In genomic region chr2:190354003-190354690, GRCh38 we compare ENCODE assay signal across 1 cellular context.
TF ChIP-seq lines count a peak whose summit lies in the region.

No MANE protein-coding gene starts in this region.

TF ChIP-seq in K562, 482 proteins besides CTCF, POLR2A, EP300 and RAD21 (continued from another document and continues in another):
- TF ChIP-seq ZNF609 (CRISPR knock-in tag; IDR thresholded peaks at IDR 0.05; ENCODE audit: borderline replicate concordance), result no peak
- no peak for TF ChIP-seq CEBPZ (IDR thresholded peaks at IDR 0.05; ENCODE audit: borderline replicate concordance, low read depth, low read length)
- no peak for TF ChIP-seq ZNF766 (CRISPR knock-in tag; conservative IDR thresholded peaks at IDR 0.05)
- no peak for TF ChIP-seq SAFB (IDR thresholded peaks at IDR 0.05; ENCODE audit: borderline replicate concordance, low read depth, low read length)
- no peak for TF ChIP-seq CREBBP (IDR thresholded peaks at IDR 0.05; ENCODE audit: low read depth, low read length)
- no peak for TF ChIP-seq THAP12 (CRISPR knock-in tag; IDR thresholded peaks at IDR 0.05)
- TF ChIP-seq CBFB (CRISPR knock-in tag; IDR thresholded peaks at IDR 0.05), result no peak
- TF ChIP-seq ZFP36 (IDR thresholded peaks at IDR 0.05; ENCODE audit: low read depth, low read length, partially characterized antibody), result no peak
- TF ChIP-seq SMARCB1 (IDR thresholded peaks at IDR 0.05; ENCODE audit: insufficient read length, low read depth), result no peak
- TF ChIP-seq CBX2 (IDR thresholded peaks at IDR 0.05; ENCODE audit: insufficient read depth, low read length, poor library complexity, severe bottlenecking), result no peak
- peak; percentile 65 for TF ChIP-seq TEAD4 (IDR thresholded peaks at IDR 0.05; ENCODE audit: low read length)
- no peak for TF ChIP-seq TEAD4 (CRISPR knock-in tag; IDR thresholded peaks at IDR 0.05; ENCODE audit: borderline replicate concordance)
- TF ChIP-seq ELF2 (CRISPR knock-in tag; IDR thresholded peaks at IDR 0.05), result no peak
- TF ChIP-seq RBM25 (IDR thresholded peaks at IDR 0.05; ENCODE audit: low read depth, low read length, severe bottlenecking), result no peak
- no peak for TF ChIP-seq SFPQ (IDR thresholded peaks at IDR 0.05; ENCODE audit: low read depth, low read length)
- TF ChIP-seq FOXM1 (IDR thresholded peaks at IDR 0.05; ENCODE audit: low read depth), result no peak
- no peak for TF ChIP-seq FOXM1 (CRISPR knock-in tag; IDR thresholded peaks at IDR 0.05; ENCODE audit: low read depth)
- TF ChIP-seq HLTF (IDR thresholded peaks at IDR 0.05), result no peak
- no peak for TF ChIP-seq ZNF586 (CRISPR knock-in tag; conservative IDR thresholded peaks at IDR 0.05)
- TF ChIP-seq GTF2A2 (tag; IDR thresholded peaks at IDR 0.05), result no peak
- no peak for TF ChIP-seq SRSF7 (optimal IDR thresholded peaks at IDR 0.05; ENCODE audit: low read depth, low read length)
- no peak for TF ChIP-seq THRAP3 (IDR thresholded peaks at IDR 0.05; ENCODE audit: borderline replicate concordance)
- TF ChIP-seq NFE2L1 (tag; IDR thresholded peaks at IDR 0.05; ENCODE audit: borderline replicate concordance, low read depth), result no peak
- TF ChIP-seq RB1 (IDR thresholded peaks at IDR 0.05; ENCODE audit: low read depth), result no peak
- TF ChIP-seq ZNF175 (CRISPR knock-in tag; IDR thresholded peaks at IDR 0.05; ENCODE audit: low read depth), result no peak
- no peak for TF ChIP-seq PATZ1 (CRISPR knock-in tag; IDR thresholded peaks at IDR 0.05; ENCODE audit: borderline replicate concordance)
- TF ChIP-seq RFX1 (IDR thresholded peaks at IDR 0.05), result peak; percentile 64
- no peak for TF ChIP-seq KAT2B (IDR thresholded peaks at IDR 0.05; ENCODE audit: low read depth, low read length)
- TF ChIP-seq CREB3 (tag; conservative IDR thresholded peaks at IDR 0.05; ENCODE audit: low read depth), result no peak
- TF ChIP-seq ATF2 (CRISPR knock-in tag; IDR thresholded peaks at IDR 0.05), result no peak
- TF ChIP-seq ZBTB1 (CRISPR knock-in tag; IDR thresholded peaks at IDR 0.05; ENCODE audit: borderline replicate concordance, low read depth), result no peak
- no peak for TF ChIP-seq USF2 (CRISPR knock-in tag; IDR thresholded peaks at IDR 0.05)
- TF ChIP-seq NR4A1 (CRISPR knock-in tag; IDR thresholded peaks at IDR 0.05), result no peak
- no peak for TF ChIP-seq NR4A1 (tag; IDR thresholded peaks at IDR 0.05)
- no peak for TF ChIP-seq SNAPC5 (CRISPR knock-in tag; IDR thresholded peaks at IDR 0.05)
- no peak for TF ChIP-seq NCOA6 (IDR thresholded peaks at IDR 0.05)
- TF ChIP-seq POLR2AphosphoS5 (IDR thresholded peaks at IDR 0.05; ENCODE audit: control insufficient read depth, insufficient read depth, low read depth, low read length), result peak; percentile 39; the same call in 1 of the 2 replicates
- no peak for TF ChIP-seq E2F4 (CRISPR knock-in tag; IDR thresholded peaks at IDR 0.05; ENCODE audit: low read depth)
